ENCODE assay signal across 16 cellular contexts in the genomic region with DNA sequence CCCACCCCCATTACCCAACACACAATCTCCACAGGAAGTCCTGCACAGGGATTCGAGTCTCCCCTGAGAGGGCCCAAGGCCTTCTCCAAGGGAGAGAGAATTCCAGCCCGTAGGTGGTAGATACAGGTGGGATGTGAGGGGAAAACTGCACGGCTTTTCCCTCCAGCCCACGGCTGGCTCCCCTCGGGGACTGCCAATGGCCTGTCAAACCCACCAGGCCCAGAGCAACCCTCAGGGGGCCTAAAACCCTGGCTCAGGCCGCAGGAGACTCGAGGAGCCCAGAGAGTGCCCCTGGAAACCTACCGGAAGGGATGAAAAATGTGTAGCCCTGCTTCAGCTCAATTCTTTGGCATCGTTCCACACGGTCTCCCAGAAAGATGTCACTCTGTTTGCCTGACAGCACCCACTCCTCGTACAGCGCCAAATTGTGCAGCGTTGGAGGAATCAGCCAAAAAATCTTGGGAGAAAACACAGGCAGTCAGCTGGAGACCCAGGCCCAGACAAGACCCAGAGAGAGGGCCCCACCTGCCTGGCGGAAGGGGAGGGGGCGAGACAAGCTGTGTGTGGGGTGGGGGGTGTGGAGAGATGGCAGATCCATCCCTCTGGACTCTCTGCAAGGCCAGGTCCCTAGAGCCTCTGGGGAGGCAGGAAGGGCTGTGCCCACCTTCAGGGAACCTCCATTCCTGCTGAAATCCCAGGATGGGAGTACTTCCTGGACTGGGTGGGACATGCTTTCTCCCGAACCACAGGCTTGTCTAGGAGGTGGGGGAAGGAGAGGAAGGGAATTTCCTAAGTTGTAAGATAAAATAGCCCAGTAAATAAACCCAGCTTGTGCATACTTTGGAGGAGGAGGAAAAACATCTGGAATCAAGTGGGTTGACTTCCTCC. TPM values are rescaled to one million over a fixed set of nuclear protein-coding genes. Genes with fewer than 3 reads are reported as not detected.
A peak's percentile ranks its signal among the peaks of the same experiment; 100 is the strongest.
DNase-seq lines count a peak whose midpoint lies in the region; ATAC-seq and TF ChIP-seq lines count a peak whose summit lies in the region.
"Had no signal": no experiment of that assay in that cellular context is flagged by ENCODE, and none has a peak within 500 bp of the region (broad histone marks: within the 10 kb centered on the region; RNA-seq: fewer than 3 reads in every experiment).

No MANE protein-coding gene starts in this region.

- H3K36me3 ChIP-seq in SK-N-MC (ENCODE audit: insufficient read depth, low read length), result peaks cover 18% of the 10 kb centered on the region
- peaks cover 0 to 41% of the 10 kb centered on the region in 2 donors for H3K36me3 ChIP-seq in gastroesophageal sphincter
- H3K36me3 ChIP-seq: MG63 had no signal

- no peak for DNase-seq in activated CD4-positive, alpha-beta memory T cell treated with anti-CD3 and anti-CD28 coated beads for 36 hours
- DNase-seq in activated CD4-positive, alpha-beta memory T cell treated with anti-CD3 and anti-CD28 coated beads, Interleukin-2, amount 10 ng/mL, durations not matched to agents 7 days and 5 days, result no peak
- DNase-seq in SK-N-MC (ENCODE audit: low read depth, low spot score) (peak; percentile 22), iPS-NIHi11 (ENCODE audit: low spot score) (no peak)
- no peak for DNase-seq in stimulated activated naive B cell treated with anti-CD40 and anti-IgM and Interleukin-4, amounts not matched to agents 10 μg/mL and 1 μg/mL and 100 μg/mL, for 72 hours
- DNase-seq in stimulated activated CD4-positive, alpha-beta T cell treated with anti-CD3 and anti-CD28 coated beads, Interleukin-15, amount 100 ng/mL, for 24 hours, result no peak
- DNase-seq: 8988T; activated CD8-positive, alpha-beta memory T cell treated with anti-CD3 and anti-CD28 coated beads for 24 hours; aorta; GDM1; HFFc6; MG63; midbrain; NCI-H526 had no signal

- CTCF ChIA-PET in activated CD4-positive, alpha-beta memory T cell treated with anti-CD3 and anti-CD28 coated beads for 36 hours (lab: Charles Lee), result interaction anchor here (0.9 to 1.1 kb wide), 3 partner anchors 20 to 146 kb away, joined by 3 to 4 read pairs (median 3); no protein-coding TSS in a partner anchor
- CTCF ChIA-PET in activated CD4-positive, alpha-beta memory T cell treated with anti-CD3 and anti-CD28 coated beads, Interleukin-2, amount 10 ng/mL, durations not matched to agents 7 days and 5 days (lab: Charles Lee), result no interaction called here

- H3K27ac ChIP-seq in SK-N-MC, result peak overlapping the region; percentile 71
- H3K27ac ChIP-seq in gastroesophageal sphincter, result peak overlapping the region in 3 of 4 donors; percentile 60 to 71 (median 69)

- peaks cover 33% of the 10 kb centered on the region for H3K36me3 Mint-ChIP-seq in activated CD4-positive, alpha-beta memory T cell treated with anti-CD3 and anti-CD28 coated beads for 36 hours
- peaks cover 37% of the 10 kb centered on the region for H3K36me3 Mint-ChIP-seq in activated CD4-positive, alpha-beta memory T cell treated with anti-CD3 and anti-CD28 coated beads, Interleukin-2, amount 10 ng/mL, durations not matched to agents 7 days and 5 days (ENCODE audit: low read depth)
- peaks cover 49 to 52% of the 10 kb centered on the region in 2 donors for H3K36me3 Mint-ChIP-seq in stimulated activated naive B cell treated with anti-CD40 and anti-IgM and Interleukin-4, amounts not matched to agents 10 μg/mL and 1 μg/mL and 100 μg/mL, for 72 hours

- peaks cover 0 to 67% (median 13%) of the 10 kb centered on the region in 3 donors for H3K4me1 ChIP-seq in gastroesophageal sphincter

- POLR2A ChIA-PET in activated CD4-positive, alpha-beta memory T cell treated with anti-CD3 and anti-CD28 coated beads for 36 hours (lab: Charles Lee), result interaction anchor here (0.6 kb wide), 1 partner anchor 517 kb away, joined by 3 read pairs; no protein-coding TSS in a partner anchor
- POLR2A ChIA-PET in activated CD4-positive, alpha-beta memory T cell treated with anti-CD3 and anti-CD28 coated beads, Interleukin-2, amount 10 ng/mL, durations not matched to agents 7 days and 5 days (lab: Charles Lee), result interaction anchor here (1.8 kb wide), 1 partner anchor 47 kb away, joined by 4 read pairs; no protein-coding TSS in a partner anchor

- H3K4me1 Mint-ChIP-seq in activated CD4-positive, alpha-beta memory T cell treated with anti-CD3 and anti-CD28 coated beads for 36 hours (ENCODE audit: low read depth), result peaks cover 60% of the 10 kb centered on the region
- peaks cover 65% of the 10 kb centered on the region for H3K4me1 Mint-ChIP-seq in activated CD4-positive, alpha-beta memory T cell treated with anti-CD3 and anti-CD28 coated beads, Interleukin-2, amount 10 ng/mL, durations not matched to agents 7 days and 5 days
- peaks cover 50 to 87% of the 10 kb centered on the region in 2 donors for H3K4me1 Mint-ChIP-seq in stimulated activated naive B cell treated with anti-CD40 and anti-IgM and Interleukin-4, amounts not matched to agents 10 μg/mL and 1 μg/mL and 100 μg/mL, for 72 hours

- no peak overlapping the region for H3K4me3 Mint-ChIP-seq in activated CD4-positive, alpha-beta memory T cell treated with anti-CD3 and anti-CD28 coated beads for 36 hours
- no peak overlapping the region for H3K4me3 Mint-ChIP-seq in activated CD4-positive, alpha-beta memory T cell treated with anti-CD3 and anti-CD28 coated beads, Interleukin-2, amount 10 ng/mL, durations not matched to agents 7 days and 5 days
- H3K4me3 Mint-ChIP-seq in stimulated activated naive B cell treated with anti-CD40 and anti-IgM and Interleukin-4, amounts not matched to agents 10 μg/mL and 1 μg/mL and 100 μg/mL, for 72 hours, result peak overlapping the region; percentile 90 to 94
- H3K4me3 Mint-ChIP-seq: HFFc6 had no signal

- H3K27me3 Mint-ChIP-seq in activated CD4-positive, alpha-beta memory T cell treated with anti-CD3 and anti-CD28 coated beads for 36 hours, result no peaks in the 10 kb centered on the region
- H3K27me3 Mint-ChIP-seq in activated CD4-positive, alpha-beta memory T cell treated with anti-CD3 and anti-CD28 coated beads, Interleukin-2, amount 10 ng/mL, durations not matched to agents 7 days and 5 days, result no peaks in the 10 kb centered on the region
- H3K27me3 Mint-ChIP-seq in stimulated activated naive B cell treated with anti-CD40 and anti-IgM and Interleukin-4, amounts not matched to agents 10 μg/mL and 1 μg/mL and 100 μg/mL, for 72 hours, result no peaks in the 10 kb centered on the region

- H3K9me3 Mint-ChIP-seq in activated CD4-positive, alpha-beta memory T cell treated with anti-CD3 and anti-CD28 coated beads for 36 hours, result no peaks in the 10 kb centered on the region
- H3K9me3 Mint-ChIP-seq in activated CD4-positive, alpha-beta memory T cell treated with anti-CD3 and anti-CD28 coated beads, Interleukin-2, amount 10 ng/mL, durations not matched to agents 7 days and 5 days, result no peaks in the 10 kb centered on the region
- no peaks in the 10 kb centered on the region for H3K9me3 Mint-ChIP-seq in stimulated activated naive B cell treated with anti-CD40 and anti-IgM and Interleukin-4, amounts not matched to agents 10 μg/mL and 1 μg/mL and 100 μg/mL, for 72 hours
- H3K9me3 Mint-ChIP-seq: HFFc6 had no signal

- peak overlapping the region; percentile 82 for H3K27ac Mint-ChIP-seq in activated CD4-positive, alpha-beta memory T cell treated with anti-CD3 and anti-CD28 coated beads for 36 hours
- no peak overlapping the region for H3K27ac Mint-ChIP-seq in activated CD4-positive, alpha-beta memory T cell treated with anti-CD3 and anti-CD28 coated beads, Interleukin-2, amount 10 ng/mL, durations not matched to agents 7 days and 5 days
- H3K27ac Mint-ChIP-seq in stimulated activated naive B cell treated with anti-CD40 and anti-IgM and Interleukin-4, amounts not matched to agents 10 μg/mL and 1 μg/mL and 100 μg/mL, for 72 hours, result peak overlapping the region; percentile 91
- H3K27ac Mint-ChIP-seq: HFFc6 had no signal

- no peak for TF ChIP-seq POLR2A in gastroesophageal sphincter (IDR thresholded peaks at IDR 0.05)

- intact Hi-C loops in activated CD4-positive, alpha-beta memory T cell treated with anti-CD3 and anti-CD28 coated beads for 36 hours (cut with micrococcal nuclease), result no loop called here

- no peak overlapping the region; the same call in 1 of the 2 replicates for H3K4me3 ChIP-seq in SK-N-MC
- no peak overlapping the region for H3K4me3 ChIP-seq in gastroesophageal sphincter
- H3K4me3 ChIP-seq: MG63 had no signal

- H3K27me3 ChIP-seq in gastroesophageal sphincter, result no peaks in the 10 kb centered on the region
- H3K27me3 ChIP-seq: MG63 had no signal

- H3K9me3 ChIP-seq in SK-N-MC (ENCODE audit: low read depth, low read length) (no peaks in the 10 kb centered on the region), gastroesophageal sphincter (no peaks in the 10 kb centered on the region)
- H3K9me3 ChIP-seq: MG63 had no signal

- WGBS in gastroesophageal sphincter (ENCODE audit: low coverage in 1 of 2), 2 donors, result 40 to 47% methylated on average over 1 to 5 of the region's 16 CpGs

- TF ChIP-seq EP300 in gastroesophageal sphincter (IDR thresholded peaks at IDR 0.05), result no peak

- TF ChIP-seq CTCF in gastroesophageal sphincter (IDR thresholded peaks at IDR 0.05), result no peak

- peak overlapping the region; percentile 20 for H3K9ac ChIP-seq in SK-N-MC (ENCODE audit: insufficient read length)

- no peak for ATAC-seq in gastroesophageal sphincter
- no peak for ATAC-seq in stimulated activated naive B cell treated with anti-CD40 and anti-IgM and Interleukin-4, amounts not matched to agents 10 μg/mL and 1 μg/mL and 100 μg/mL, for 72 hours (replicated peaks)
- no peak for ATAC-seq in GM18907 (IDR thresholded peaks at IDR 0.05; ENCODE audit: unreplicated experiment)

RNA-seq across cellular contexts. Expression of a gene that starts 48.1 kb away (rescaled TPM):
- 10 to 100 TPM; 41.9 to 44.8 TPM for total RNA-seq in activated CD4-positive, alpha-beta memory T cell treated with anti-CD3 and anti-CD28 coated beads for 36 hours
- total RNA-seq in activated CD4-positive, alpha-beta memory T cell treated with anti-CD3 and anti-CD28 coated beads, Interleukin-2, amount 10 ng/mL, durations not matched to agents 7 days and 5 days, result 10 to 100 TPM; 59.8 to 62.6 TPM
- 10 to 100 TPM in 3 of 4 donors, 1 to 10 TPM in 1; 10.0 to 26.5 (median 15.0) TPM for total RNA-seq in gastroesophageal sphincter

Comparison
In these comparisons a context has a peak if more than half of its experiments do, and no peak if none do; other contexts are left out.
1. H3K4me3 Mint-ChIP-seq: peak in stimulated activated naive B cell treated with anti-CD40 and anti-IgM and Interleukin-4, amounts not matched to agents 10 μg/mL and 1 μg/mL and 100 μg/mL, for 72 hours (2 of 2); none in activated CD4-positive, alpha-beta memory T cell treated with anti-CD3 and anti-CD28 coated beads for 36 hours (single experiment) and activated CD4-positive, alpha-beta memory T cell treated with anti-CD3 and anti-CD28 coated beads, Interleukin-2, amount 10 ng/mL, durations not matched to agents 7 days and 5 days (single experiment).